Comparison of ENCODE assay signal across 8 cellular contexts in genomic region chr11:925496-926301, GRCh38. TPM values are rescaled to one million over a fixed set of nuclear protein-coding genes. Genes with fewer than 3 reads are reported as not detected.
DNase-seq lines count a peak whose midpoint lies in the region; ATAC-seq, FAIRE-seq and TF ChIP-seq lines count a peak whose summit lies in the region.

AP2A2 (plus strand) TSS chr11:925870; CDS start chr11:926022, 152 bp downstream.

- FAIRE-seq in A549 (lab: Jason Lieb, UNC) (no peak), GM18507 (lab: Jason Lieb, UNC) (peak; percentile 93)

- peak; percentile 84 for TF ChIP-seq POLR2A in A549 (IDR thresholded peaks at IDR 0.05; ENCODE audit: low read length)

- no peak for TF ChIP-seq EP300 in A549 (IDR thresholded peaks at IDR 0.05)

- peaks cover 20% of the 10 kb centered on the region for H3K4me1 Mint-ChIP-seq in chondrocyte (ENCODE audit: low read depth)

- 0% methylated on average over 11 of the region's 124 CpGs for WGBS in A549 (ENCODE audit: missing lambda C conversion rate)

- ATAC-seq in A549 (peak; percentile 67 to 81), HG03066 (IDR thresholded peaks at IDR 0.05; ENCODE audit: low read depth, unreplicated experiment) (peak; percentile 62)

- POLR2A ChIA-PET in A549 (lab: Yijun Ruan, JAX) = interaction anchor here (0.5 to 1.0 kb wide), 2 partner anchors 27 to 1475 kb away, joined by 3 to 4 read pairs; partner anchors contain the start of gene TSSC4

- peaks cover 13% of the 10 kb centered on the region for H3K4me1 ChIP-seq in A549

- peak within 1 kb of the TSS; percentile 85 for H3K4me3 Mint-ChIP-seq in chondrocyte (ENCODE audit: unreplicated experiment)

- peak in 1 of 2 experiments; percentile 76; a peak in 4 of 5 replicates for TF ChIP-seq RAD21 in A549 (conservative IDR thresholded peaks at IDR 0.05 in 1 of 2, IDR thresholded peaks at IDR 0.05 in 1 of 2)

- peak within 1 kb of the TSS; percentile 98 to 99 for H3K27ac ChIP-seq in A549

- H3K36me3 Mint-ChIP-seq in chondrocyte (ENCODE audit: low read depth) = no peaks in the 10 kb centered on the region

- H3K27me3 Mint-ChIP-seq in chondrocyte (ENCODE audit: low read depth) = no peaks in the 10 kb centered on the region

- DNase-seq in A549 (ENCODE audit: low read depth in 1 of 2, low spot score in 1 of 2) (peak; percentile 84 to 90), GM18507 (ENCODE audit: extremely low spot score, insufficient read length, low read depth) (peak; percentile 95), NCI-H2227 treated with DMSO at 0.1 percent for 48 hours (lab: John Stamatoyannopoulos, UW) (peak; percentile 91), chondrocyte (ENCODE audit: low spot score) (peak; percentile 95), kidney tubule cell (ENCODE audit: low spot score) (peak; percentile 92)
- DNase-seq in activated CD4-positive, alpha-beta T cell treated with anti-CD3 and anti-CD28 coated beads for 24 hours (ENCODE audit: low read depth in 2 of 2) = peak; percentile 87 to 93
- DNase-seq in stimulated activated CD4-positive, alpha-beta T cell treated with anti-CD3 and anti-CD28 coated beads, Interleukin-1b, Interleukin-23, amount 100 ng/mL, for 1 hour (ENCODE audit: low read depth in 2 of 2) = peak; percentile 87 to 90

- H3K4me3 ChIP-seq in A549 = peak within 1 kb of the TSS; percentile 96

- H3K9me3 ChIP-seq in A549 = no peaks in the 10 kb centered on the region

- TF ChIP-seq CTCF in A549 (IDR thresholded peaks at IDR 0.05) (peak; percentile 97), chondrocyte (IDR thresholded peaks at IDR 0.05) (peak; percentile 85)

- H3K4me2 ChIP-seq in A549 = peak within 1 kb of the TSS; percentile 83

- H3K9me3 Mint-ChIP-seq in chondrocyte (ENCODE audit: low read depth) = no peaks in the 10 kb centered on the region

- CTCF ChIA-PET in A549 (lab: Yijun Ruan, JAX) = interaction anchor here (0.6 to 3.2 kb wide), 35 partner anchors 8 to 130 kb away, joined by 3 to 26 read pairs (median 4); partner anchors contain the start of gene CHID1

- peak within 1 kb of the TSS; percentile 78 for H3K27ac Mint-ChIP-seq in chondrocyte (ENCODE audit: unreplicated experiment)

TF ChIP-seq in A549, 52 proteins besides CTCF, POLR2A, EP300 and RAD21 (continues in another document):
- no peak for TF ChIP-seq ZNF302 (CRISPR knock-in tag; IDR thresholded peaks at IDR 0.05)
- peak; percentile 82; the same call in 1 of the 2 replicates for TF ChIP-seq ATOH8 (CRISPR knock-in tag; IDR thresholded peaks at IDR 0.05; ENCODE audit: low read depth)
- peak; percentile 67; the same call in 1 of the 2 replicates for TF ChIP-seq NPAS2 (CRISPR knock-in tag; IDR thresholded peaks at IDR 0.05; ENCODE audit: borderline replicate concordance)
- TF ChIP-seq RFX5 (IDR thresholded peaks at IDR 0.05) = no peak
- TF ChIP-seq HES2 (IDR thresholded peaks at IDR 0.05) = no peak
- peak; percentile 89 for TF ChIP-seq HOXB5 (CRISPR knock-in tag; IDR thresholded peaks at IDR 0.05)
- no peak for TF ChIP-seq FOSL2 (IDR thresholded peaks at IDR 0.05)
- peak; percentile 41 for TF ChIP-seq FOSL2 (CRISPR knock-in tag; IDR thresholded peaks at IDR 0.05)
- peak; percentile 73; the same call in 1 of the 2 replicates for TF ChIP-seq TP53 (CRISPR knock-in tag; IDR thresholded peaks at IDR 0.05)
- TF ChIP-seq CBX2 (IDR thresholded peaks at IDR 0.05; ENCODE audit: borderline replicate concordance, low read depth) = no peak
- peak; percentile 45; the same call in 1 of the 2 replicates for TF ChIP-seq CHD4 (IDR thresholded peaks at IDR 0.05; ENCODE audit: borderline replicate concordance)
- TF ChIP-seq HEYL (CRISPR knock-in tag; IDR thresholded peaks at IDR 0.05) = no peak
- 0 out of 3 replicates have a peak, but pooled peaks have one; percentile 56 for TF ChIP-seq BCL3 (IDR thresholded peaks at IDR 0.05)
- no peak for TF ChIP-seq CHD2 (IDR thresholded peaks at IDR 0.05; ENCODE audit: low read length, partially characterized antibody)
- no peak for TF ChIP-seq GATA3 (IDR thresholded peaks at IDR 0.05; ENCODE audit: borderline replicate concordance)
- TF ChIP-seq ZFP36 (IDR thresholded peaks at IDR 0.05; ENCODE audit: borderline replicate concordance, partially characterized antibody) = no peak
- no peak for TF ChIP-seq ESRRA (IDR thresholded peaks at IDR 0.05; ENCODE audit: borderline replicate concordance, low read length)
- TF ChIP-seq HOXB13 (CRISPR knock-in tag; IDR thresholded peaks at IDR 0.05; ENCODE audit: low read depth) = peak; percentile 78; the same call in 1 of the 2 replicates
- 0 out of 2 replicates have a peak, but pooled peaks have one; percentile 34 for TF ChIP-seq FOXS1 (CRISPR knock-in tag; IDR thresholded peaks at IDR 0.05)
- 0 out of 2 replicates have a peak, but pooled peaks have one; percentile 31 for TF ChIP-seq PBX3 (IDR thresholded peaks at IDR 0.05)
- TF ChIP-seq FOSB (CRISPR knock-in tag; IDR thresholded peaks at IDR 0.05) = no peak
- TF ChIP-seq SREBF2 (IDR thresholded peaks at IDR 0.05) = no peak
- TF ChIP-seq MYC (IDR thresholded peaks at IDR 0.05; ENCODE audit: borderline replicate concordance, low read length) = no peak; the same call in 1 of the 2 replicates
- no peak for TF ChIP-seq NR3C1 (IDR thresholded peaks at IDR 0.05)
- TF ChIP-seq BHLHE40 (IDR thresholded peaks at IDR 0.05; ENCODE audit: low read depth, low read length) = peak; percentile 80
- peak; percentile 29; the same call in 1 of the 2 replicates for TF ChIP-seq EHF (CRISPR knock-in tag; IDR thresholded peaks at IDR 0.05)
- TF ChIP-seq MAZ (IDR thresholded peaks at IDR 0.05; ENCODE audit: borderline replicate concordance, low read depth, low read length) = no peak
- TF ChIP-seq REST (IDR thresholded peaks at IDR 0.05) = no peak
- TF ChIP-seq CEBPB (IDR thresholded peaks at IDR 0.05) = no peak

RNA-seq across cellular contexts. Expression of gene AP2A2, which starts in this region (rescaled TPM):
- polyA plus RNA-seq in A549 (2011; rRNA removed) = 60.4 and 72.6 TPM in 2 replicates
- polyA plus RNA-seq in A549 (2012; cell fraction: cytosol; rRNA removed) = 74.8 and 78.3 TPM in 2 replicates
- 123 and 157 TPM in 2 replicates for polyA plus RNA-seq in A549 (2012; cell fraction: nucleus; rRNA removed)
- polyA plus RNA-seq in A549 (2017; fragmentation: RNase III; extraction: RNeasy Plus Mini Kit Qiagen cat#74134 plus additional on column Dnase treatment) = 39.4 to 45.7 TPM (median 41.3 TPM) in 3 replicates
- polyA minus RNA-seq in A549 (2011; rRNA and poly(A)+ RNA removed) = 115 and 145 TPM in 2 replicates
- 62.0 to 72.0 TPM (median 69.7 TPM) in 3 replicates for total RNA-seq in chondrocyte

Comparison
In these comparisons a context has a peak if more than half of its experiments do, and no peak if none do; other contexts are left out.
1. Peak in every context shown above with its lines: DNase-seq, ATAC-seq, H3K4me3 ChIP-seq and H3K27ac ChIP-seq.